Comparison of ENCODE assay signal across 8 cellular contexts in genomic region chr14:59630281-59630963, GRCh38. TPM values are rescaled to one million over a fixed set of nuclear protein-coding genes. Genes with fewer than 3 reads are reported as not detected.
DNase-seq lines count a peak whose midpoint lies in the region; ATAC-seq and TF ChIP-seq lines count a peak whose summit lies in the region.

No MANE protein-coding gene starts in this region.

- no peak overlapping the region for H3K4me3 Mint-ChIP-seq in natural killer cell

- no peaks in the 10 kb centered on the region for H3K9me3 Mint-ChIP-seq in natural killer cell

- peaks cover 0 to 4% of the 10 kb centered on the region in 2 donors for H3K4me1 Mint-ChIP-seq in natural killer cell

- H3K9me3 ChIP-seq in right cardiac atrium (ENCODE audit: control insufficient read depth, low read length) (no peaks in the 10 kb centered on the region), skeletal muscle satellite cell (replicated peaks; ENCODE audit: low read length) (no peaks in the 10 kb centered on the region)

- peak overlapping the region; percentile 97 for H3K4me2 ChIP-seq in skeletal muscle satellite cell (ENCODE audit: low read length)

- DNase-seq in NCI-H1436 (lab: John Stamatoyannopoulos, UW) (peak; percentile 60), NCI-H1436 treated with DMSO at 0.1 percent for 48 hours (lab: John Stamatoyannopoulos, UW) (no peak), right cardiac atrium (peak in 2 of 3 donors; percentile 46 to 48), natural killer cell (no peak)

- 2% methylated on average over 57 of the region's 57 CpGs for WGBS in right cardiac atrium

- H3K27me3 ChIP-seq in right cardiac atrium (ENCODE audit: control insufficient read depth, insufficient read depth) (no peaks in the 10 kb centered on the region), skeletal muscle satellite cell (ENCODE audit: control insufficient read depth, insufficient read depth, low read length) (no peaks in the 10 kb centered on the region)

- no peaks in the 10 kb centered on the region for H3K4me1 ChIP-seq in right cardiac atrium (ENCODE audit: control insufficient read depth, insufficient read depth, low read length)
- H3K4me1 ChIP-seq in skeletal muscle satellite cell (ENCODE audit: control insufficient read depth, insufficient read depth, low read length) = peaks cover 7% of the 10 kb centered on the region

- no peaks in the 10 kb centered on the region for H3K36me3 Mint-ChIP-seq in natural killer cell

- H3K36me3 ChIP-seq in skeletal muscle satellite cell (ENCODE audit: insufficient read depth, low read length) = no peaks in the 10 kb centered on the region

- H3K4me3 ChIP-seq in right cardiac atrium (ENCODE audit: low read length) = peak overlapping the region; percentile 9
- peak overlapping the region; percentile 73 for H3K4me3 ChIP-seq in skeletal muscle satellite cell (ENCODE audit: low read length)

- H3K27me3 Mint-ChIP-seq in natural killer cell (ENCODE audit: low read depth in 2 of 2) = peaks cover 41 to 54% of the 10 kb centered on the region in 2 donors

- H3K27ac ChIP-seq in right cardiac atrium (ENCODE audit: low read length) = no peak overlapping the region

- TF ChIP-seq CTCF in natural killer cell (IDR thresholded peaks at IDR 0.05) = no peak

- ATAC-seq in SK-N-SH treated with all-trans-retinoic acid at 6 μM for 48 hours = peak; percentile 86
- peak; percentile 40 to 68 for ATAC-seq in right cardiac atrium
- no peak for ATAC-seq in natural killer cell
- ATAC-seq in HG03159 (IDR thresholded peaks at IDR 0.05; ENCODE audit: unreplicated experiment) = no peak
- ATAC-seq in HG03139 (IDR thresholded peaks at IDR 0.05; ENCODE audit: unreplicated experiment) = no peak

- H3K9ac ChIP-seq in skeletal muscle satellite cell (ENCODE audit: low read depth, low read length) = peak overlapping the region; percentile 40

- H3K27ac Mint-ChIP-seq in natural killer cell = no peak overlapping the region

- intact Hi-C loops in right cardiac atrium (cut with DNase I) = no loop called here
- intact Hi-C loops in natural killer cell (cut with micrococcal nuclease) = no loop called here

TF ChIP-seq in SK-N-SH treated with all-trans-retinoic acid at 6 μM for 48 hours, 23 proteins besides CTCF, POLR2A, EP300 and RAD21:
- TF ChIP-seq, protein P1, sequence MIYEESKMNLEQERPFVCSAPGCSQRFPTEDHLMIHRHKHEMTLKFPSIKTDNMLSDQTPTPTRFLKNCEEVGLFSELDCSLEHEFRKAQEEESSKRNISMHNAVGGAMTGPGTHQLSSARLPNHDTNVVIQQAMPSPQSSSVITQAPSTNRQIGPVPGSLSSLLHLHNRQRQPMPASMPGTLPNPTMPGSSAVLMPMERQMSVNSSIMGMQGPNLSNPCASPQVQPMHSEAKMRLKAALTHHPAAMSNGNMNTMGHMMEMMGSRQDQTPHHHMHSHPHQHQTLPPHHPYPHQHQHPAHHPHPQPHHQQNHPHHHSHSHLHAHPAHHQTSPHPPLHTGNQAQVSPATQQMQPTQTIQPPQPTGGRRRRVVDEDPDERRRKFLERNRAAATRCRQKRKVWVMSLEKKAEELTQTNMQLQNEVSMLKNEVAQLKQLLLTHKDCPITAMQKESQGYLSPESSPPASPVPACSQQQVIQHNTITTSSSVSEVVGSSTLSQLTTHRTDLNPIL (CRISPR knock-in tag; IDR thresholded peaks at IDR 0.05; ENCODE audit: low read depth) = no peak
- TF ChIP-seq ZNF70 (CRISPR knock-in tag; IDR thresholded peaks at IDR 0.05) (no peak), ESRRG (CRISPR knock-in tag; IDR thresholded peaks at IDR 0.05) (peak; percentile 27; the same call in 1 of the 2 replicates), ZFP3 (CRISPR knock-in tag; IDR thresholded peaks at IDR 0.05) (no peak), RARB (CRISPR knock-in tag; IDR thresholded peaks at IDR 0.05) (no peak), CSRNP3 (CRISPR knock-in tag; IDR thresholded peaks at IDR 0.05) (no peak), ZNF565 (CRISPR knock-in tag; conservative IDR thresholded peaks at IDR 0.05; ENCODE audit: low read depth) (no peak)

RNA-seq across cellular contexts. Expression of gene CCDC175, which starts 53.8 kb away (rescaled TPM):
- total RNA-seq in right cardiac atrium (not detected), natural killer cell (not detected)
- not detected for polyA plus RNA-seq in right cardiac atrium
- total RNA-seq in skeletal muscle satellite cell (2012; rRNA removed) = not detected in 2 replicates

Comparison
In these comparisons a context has a peak if more than half of its experiments do, and no peak if none do; other contexts are left out.
1. DNase-seq: peak in NCI-H1436 (single experiment) and right cardiac atrium (2 of 3); none in NCI-H1436 treated with DMSO at 0.1 percent for 48 hours (single experiment) and natural killer cell (single experiment).
2. ATAC-seq: peak in SK-N-SH treated with all-trans-retinoic acid at 6 μM for 48 hours (single experiment) and right cardiac atrium (2 of 2); none in natural killer cell (0 of 3), HG03159 (single experiment) and HG03139 (single experiment).